In genomic region chr19:50695251-50696064, GRCh38 we compare ENCODE assay signal across 10 cellular contexts. TPM values are rescaled to one million over a fixed set of nuclear protein-coding genes. Genes with fewer than 3 reads are reported as not detected.
DNase-seq lines count a peak whose midpoint lies in the region; ATAC-seq and TF ChIP-seq lines count a peak whose summit lies in the region.
"Had no signal": no experiment of that assay in that cellular context is flagged by ENCODE, and none has a peak within 500 bp of the region (broad histone marks: within the 10 kb centered on the region; RNA-seq: fewer than 3 reads in every experiment).

No MANE protein-coding gene starts in this region.

- peak overlapping the region in 58 of 59 donors; percentile 10 to 68 (median 52) for H3K4me3 ChIP-seq in dorsolateral prefrontal cortex

- intact Hi-C loops in dorsolateral prefrontal cortex (cut with DNase I): no loop called here

- H3K4me3 Mint-ChIP-seq in activated CD4-positive, alpha-beta T cell treated with anti-CD3 and anti-CD28 coated beads, Interleukin-2, amount 10 ng/mL, durations not matched to agents 7 days and 5 days: no peak overlapping the region
- H3K4me3 Mint-ChIP-seq: IgD-negative memory B cell had no signal

- peaks cover 27% of the 10 kb centered on the region for H3K27me3 Mint-ChIP-seq in activated CD4-positive, alpha-beta T cell treated with anti-CD3 and anti-CD28 coated beads, Interleukin-2, amount 10 ng/mL, durations not matched to agents 7 days and 5 days

- peak; percentile 39 for DNase-seq in activated CD4-positive, alpha-beta T cell treated with anti-CD3 and anti-CD28 coated beads, Interleukin-2, amount 10 ng/mL, durations not matched to agents 7 days and 5 days
- DNase-seq in activated CD4-positive, alpha-beta T cell treated with anti-CD3 and anti-CD28 coated beads, Interleukin-2, amount 50 U/mL, for 4 hours: no peak
- DNase-seq in NCI-H2227 (lab: John Stamatoyannopoulos, UW; ENCODE audit: unreplicated experiment): peak; percentile 87
- DNase-seq in dorsolateral prefrontal cortex: peak in 7 of 10 donors; percentile 39 to 63 (median 58)
- DNase-seq in stimulated activated CD4-positive, alpha-beta T cell treated with anti-CD3 and anti-CD28 coated beads, Interleukin-2, amount 100 ng/mL, for 48 hours: peak; percentile 8 to 30
- DNase-seq in COR-L47 (lab: John Stamatoyannopoulos, UW): no peak
- no peak for DNase-seq in NK-92 (lab: John Stamatoyannopoulos, UW; ENCODE audit: unreplicated experiment)

- H3K27ac Mint-ChIP-seq in activated CD4-positive, alpha-beta T cell treated with anti-CD3 and anti-CD28 coated beads, Interleukin-2, amount 10 ng/mL, durations not matched to agents 7 days and 5 days: no peak overlapping the region
- H3K27ac Mint-ChIP-seq: IgD-negative memory B cell had no signal

- POLR2A ChIA-PET in activated CD4-positive, alpha-beta T cell treated with anti-CD3 and anti-CD28 coated beads, Interleukin-2, amount 10 ng/mL, durations not matched to agents 7 days and 5 days (lab: Charles Lee): no interaction called here

- H3K27ac ChIP-seq in dorsolateral prefrontal cortex: peak overlapping the region in 42 of 59 donors; percentile 6 to 90 (median 66)

- ATAC-seq in HG03097 (IDR thresholded peaks at IDR 0.05; ENCODE audit: low FRiP score, unreplicated experiment): no peak

- CTCF ChIA-PET in activated CD4-positive, alpha-beta T cell treated with anti-CD3 and anti-CD28 coated beads, Interleukin-2, amount 10 ng/mL, durations not matched to agents 7 days and 5 days (lab: Charles Lee): no interaction called here

- peaks cover 0 to 41% (median 8%) of the 10 kb centered on the region in 45 donors for H3K27me3 ChIP-seq in dorsolateral prefrontal cortex

- no peaks in the 10 kb centered on the region for H3K9me3 Mint-ChIP-seq in activated CD4-positive, alpha-beta T cell treated with anti-CD3 and anti-CD28 coated beads, Interleukin-2, amount 10 ng/mL, durations not matched to agents 7 days and 5 days

- no peaks in the 10 kb centered on the region for H3K36me3 Mint-ChIP-seq in activated CD4-positive, alpha-beta T cell treated with anti-CD3 and anti-CD28 coated beads, Interleukin-2, amount 10 ng/mL, durations not matched to agents 7 days and 5 days (ENCODE audit: low read depth)
- H3K36me3 Mint-ChIP-seq: IgD-negative memory B cell had no signal

- H3K4me1 Mint-ChIP-seq in activated CD4-positive, alpha-beta T cell treated with anti-CD3 and anti-CD28 coated beads, Interleukin-2, amount 10 ng/mL, durations not matched to agents 7 days and 5 days: no peaks in the 10 kb centered on the region

- TF ChIP-seq CTCF in dorsolateral prefrontal cortex (IDR thresholded peaks at IDR 0.05 in 54 of 56, conservative IDR thresholded peaks at IDR 0.05 in 2 of 56; ENCODE audit: low read depth in 1 of 56, partially characterized antibody in 56 of 56): no peak

RNA-seq across cellular contexts. Expression of gene SHANK1, which starts 24.1 kb away (rescaled TPM):
- not detected for total RNA-seq in activated CD4-positive, alpha-beta T cell treated with anti-CD3 and anti-CD28 coated beads, Interleukin-2, amount 10 ng/mL, durations not matched to agents 7 days and 5 days
- total RNA-seq in dorsolateral prefrontal cortex: 100 to 1,000 TPM in 111 of 120 experiments, 10 to 100 TPM in 9; 40.4 to 290 (median 155) TPM

RNA-seq across cellular contexts. Expression of gene CLEC11A, which starts 27.7 kb away (rescaled TPM):
- 1 to 10 TPM; 1.3 to 1.5 TPM for total RNA-seq in activated CD4-positive, alpha-beta T cell treated with anti-CD3 and anti-CD28 coated beads, Interleukin-2, amount 10 ng/mL, durations not matched to agents 7 days and 5 days
- total RNA-seq in dorsolateral prefrontal cortex: 10 to 100 TPM in 2 of 120 experiments, 1 to 10 TPM in 118; 3.2 to 10.3 (median 6.5) TPM

RNA-seq across cellular contexts. Expression of gene C19orf81, which starts 46.2 kb away (rescaled TPM):
- total RNA-seq in activated CD4-positive, alpha-beta T cell treated with anti-CD3 and anti-CD28 coated beads, Interleukin-2, amount 10 ng/mL, durations not matched to agents 7 days and 5 days: not detected
- 10 to 100 TPM in 8 of 120 experiments, 1 to 10 TPM in 111, not detected in 1; 1.9 to 17.7 (median 5.7) TPM for total RNA-seq in dorsolateral prefrontal cortex
- total RNA-seq: mucosa of gallbladder had no signal

RNA-seq across cellular contexts. Expression of gene SYT3, which starts 55.8 kb away (rescaled TPM):
- total RNA-seq in activated CD4-positive, alpha-beta T cell treated with anti-CD3 and anti-CD28 coated beads, Interleukin-2, amount 10 ng/mL, durations not matched to agents 7 days and 5 days: not detected
- total RNA-seq in dorsolateral prefrontal cortex: 10 to 100 TPM; 10.7 to 56.7 (median 35.9) TPM

Comparison
In these comparisons a context has a peak if more than half of its experiments do, and no peak if none do; other contexts are left out.
1. DNase-seq: peak in activated CD4-positive, alpha-beta T cell treated with anti-CD3 and anti-CD28 coated beads, Interleukin-2, amount 10 ng/mL, durations not matched to agents 7 days and 5 days (single experiment), NCI-H2227 (single experiment), dorsolateral prefrontal cortex (7 of 10) and stimulated activated CD4-positive, alpha-beta T cell treated with anti-CD3 and anti-CD28 coated beads, Interleukin-2, amount 100 ng/mL, for 48 hours (2 of 2); none in activated CD4-positive, alpha-beta T cell treated with anti-CD3 and anti-CD28 coated beads, Interleukin-2, amount 50 U/mL, for 4 hours (0 of 2), COR-L47 (single experiment) and NK-92 (single experiment).
2. RNA of gene SHANK1, which starts 24.1 kb away (total RNA-seq): 40.4 to 290 TPM in dorsolateral prefrontal cortex; not detected in activated CD4-positive, alpha-beta T cell treated with anti-CD3 and anti-CD28 coated beads, Interleukin-2, amount 10 ng/mL, durations not matched to agents 7 days and 5 days; every median in the first group is over 10 times any median in the second.